8 cellular contexts compared by ENCODE assay signal in the genomic region with DNA sequence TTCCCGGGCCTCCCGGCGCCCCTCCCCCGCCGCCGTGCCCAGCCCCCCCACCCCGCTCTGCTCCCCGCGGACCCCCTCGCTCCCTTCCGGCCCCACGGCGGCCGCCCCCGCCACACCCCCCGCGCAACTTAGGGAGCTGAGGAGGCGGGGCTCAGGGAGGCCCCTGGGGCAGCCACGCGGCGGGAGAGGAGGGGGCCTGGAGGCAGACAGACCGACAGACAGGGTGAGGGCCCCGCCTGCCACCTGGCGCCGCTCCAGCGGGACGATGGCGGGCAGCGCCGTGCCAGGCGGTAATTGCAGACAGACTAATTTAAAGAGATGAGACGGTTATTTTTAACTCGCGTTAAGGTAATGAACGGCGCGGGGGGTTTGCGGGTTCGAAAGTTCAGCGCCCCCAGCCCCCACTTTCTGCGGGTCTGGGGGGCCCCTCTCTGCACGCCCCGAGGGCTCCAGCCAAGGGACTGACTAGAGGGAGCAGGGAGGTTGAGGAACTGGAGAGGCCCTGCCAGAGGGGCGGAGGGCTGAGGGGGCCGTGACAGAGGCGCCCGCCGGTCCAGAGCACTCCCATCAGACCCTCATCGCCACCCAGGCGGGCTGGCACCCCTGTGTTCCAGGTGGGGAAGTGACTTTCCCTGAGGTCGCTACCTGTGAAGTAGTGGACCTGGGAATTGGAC. TPM values are rescaled to one million over a fixed set of nuclear protein-coding genes. Genes with fewer than 3 reads are reported as not detected.
DNase-seq lines count a peak whose midpoint lies in the region; ATAC-seq and TF ChIP-seq lines count a peak whose summit lies in the region.

No MANE protein-coding gene starts in this region.

- no peaks in the 10 kb centered on the region for H4K20me1 ChIP-seq in smooth muscle cell (ENCODE audit: low read depth)

- H2AFZ ChIP-seq in smooth muscle cell (ENCODE audit: low read depth) = peak overlapping the region; percentile 68

- no peaks in the 10 kb centered on the region for H3K36me3 Mint-ChIP-seq in CD4-positive, CD25-positive, alpha-beta regulatory T cell
- H3K36me3 Mint-ChIP-seq in activated CD4-positive, alpha-beta T cell treated with anti-CD3 and anti-CD28 coated beads, Interleukin-2, amount 10 ng/mL, durations not matched to agents 24 days and 14 days (ENCODE audit: low read depth) = no peaks in the 10 kb centered on the region

- peaks cover 27% of the 10 kb centered on the region for H3K4me1 ChIP-seq in CD4-positive, CD25-positive, alpha-beta regulatory T cell (ENCODE audit: control insufficient read depth, insufficient read depth, low read length, poor library complexity, severe bottlenecking)
- peaks cover 22% of the 10 kb centered on the region for H3K4me1 ChIP-seq in smooth muscle cell (ENCODE audit: low read depth)

- H3K27me3 Mint-ChIP-seq in CD4-positive, CD25-positive, alpha-beta regulatory T cell = peaks cover 56% of the 10 kb centered on the region
- H3K27me3 Mint-ChIP-seq in activated CD4-positive, alpha-beta T cell treated with anti-CD3 and anti-CD28 coated beads, Interleukin-2, amount 10 ng/mL, durations not matched to agents 24 days and 14 days = peaks cover 57% of the 10 kb centered on the region

- TF ChIP-seq CTCF in smooth muscle cell (IDR thresholded peaks at IDR 0.05; ENCODE audit: borderline replicate concordance, insufficient read depth, poor library complexity, severe bottlenecking) = no peak

- no peak overlapping the region for H3K4me3 ChIP-seq in CD4-positive, CD25-positive, alpha-beta regulatory T cell (ENCODE audit: low read depth, low read length)
- peak overlapping the region; percentile 60 for H3K4me3 ChIP-seq in smooth muscle cell

- H3K27ac Mint-ChIP-seq in CD4-positive, CD25-positive, alpha-beta regulatory T cell = peak overlapping the region in 1 of 3 donors; percentile 25
- H3K27ac Mint-ChIP-seq in activated CD4-positive, alpha-beta T cell treated with anti-CD3 and anti-CD28 coated beads, Interleukin-2, amount 10 ng/mL, durations not matched to agents 24 days and 14 days = no peak overlapping the region

- intact Hi-C loops in activated CD4-positive, alpha-beta T cell treated with anti-CD3 and anti-CD28 coated beads, Interleukin-2, amount 10 ng/mL, durations not matched to agents 24 days and 14 days (cut with micrococcal nuclease) = loop anchor here (2.0 kb wide), 1 partner anchor 16 kb away; no protein-coding TSS in a partner anchor
- intact Hi-C loops in left cardiac atrium (cut with DNase I) = no loop called here

- H3K9me3 ChIP-seq in CD4-positive, CD25-positive, alpha-beta regulatory T cell (ENCODE audit: control insufficient read depth in 2 of 2, low read length in 2 of 2) = no peaks in the 10 kb centered on the region
- no peaks in the 10 kb centered on the region for H3K9me3 ChIP-seq in smooth muscle cell (replicated peaks; ENCODE audit: low read depth)

- DNase-seq in CD4-positive, CD25-positive, alpha-beta regulatory T cell = peak in 2 of 3 donors; percentile 16 to 26
- DNase-seq in NCI-H1092 treated with DMSO at 0.1 percent for 48 hours (lab: John Stamatoyannopoulos, UW) (peak; percentile 76), left cardiac atrium (peak; percentile 55), smooth muscle cell (lab: John Stamatoyannopoulos, UW; ENCODE audit: unreplicated experiment) (no peak), NOMO-1 (lab: John Stamatoyannopoulos, UW; ENCODE audit: unreplicated experiment in 2 of 2) (no peak), SK-N-DZ (ENCODE audit: low spot score) (no peak)
- DNase-seq in activated CD4-positive, alpha-beta T cell treated with anti-CD3 and anti-CD28 coated beads, Interleukin-2, amount 10 ng/mL, durations not matched to agents 24 days and 14 days = peak; percentile 72

- peak overlapping the region; percentile 43 for H3K9ac ChIP-seq in smooth muscle cell (ENCODE audit: low read depth)

- peaks cover 0 to 2% (median 0%) of the 10 kb centered on the region in 7 donors for H3K9me3 Mint-ChIP-seq in CD4-positive, CD25-positive, alpha-beta regulatory T cell
- H3K9me3 Mint-ChIP-seq in activated CD4-positive, alpha-beta T cell treated with anti-CD3 and anti-CD28 coated beads, Interleukin-2, amount 10 ng/mL, durations not matched to agents 24 days and 14 days = no peaks in the 10 kb centered on the region

- no peaks in the 10 kb centered on the region for H3F3A ChIP-seq in smooth muscle cell (ENCODE audit: low read depth)

- peak; percentile 15 to 20 for ATAC-seq in CD4-positive, CD25-positive, alpha-beta regulatory T cell (ENCODE audit: low read depth in 2 of 2)
- ATAC-seq in left cardiac atrium (peak; percentile 36 to 46), HG03045 (IDR thresholded peaks at IDR 0.05; ENCODE audit: unreplicated experiment) (no peak)

- WGBS in smooth muscle cell (ENCODE audit: low lambda C conversion rate) = 8% methylated on average over 32 of the region's 51 CpGs

- no peak overlapping the region for H3K27ac ChIP-seq in CD4-positive, CD25-positive, alpha-beta regulatory T cell (ENCODE audit: insufficient read depth, low read length, poor library complexity, severe bottlenecking)
- no peak overlapping the region for H3K27ac ChIP-seq in smooth muscle cell (ENCODE audit: low read depth)

- H3K79me2 ChIP-seq in smooth muscle cell (ENCODE audit: low read depth) = no peaks in the 10 kb centered on the region

- H3K36me3 ChIP-seq in CD4-positive, CD25-positive, alpha-beta regulatory T cell (ENCODE audit: control insufficient read depth, insufficient read depth, low read length) = no peaks in the 10 kb centered on the region
- no peaks in the 10 kb centered on the region for H3K36me3 ChIP-seq in smooth muscle cell (ENCODE audit: low read depth)

- peaks cover 0 to 28% (median 0%) of the 10 kb centered on the region in 4 donors for H3K4me1 Mint-ChIP-seq in CD4-positive, CD25-positive, alpha-beta regulatory T cell
- no peaks in the 10 kb centered on the region for H3K4me1 Mint-ChIP-seq in activated CD4-positive, alpha-beta T cell treated with anti-CD3 and anti-CD28 coated beads, Interleukin-2, amount 10 ng/mL, durations not matched to agents 24 days and 14 days

- peak overlapping the region in 2 of 4 donors; percentile 43 to 58 for H3K4me3 Mint-ChIP-seq in CD4-positive, CD25-positive, alpha-beta regulatory T cell
- peak overlapping the region; percentile 38 for H3K4me3 Mint-ChIP-seq in activated CD4-positive, alpha-beta T cell treated with anti-CD3 and anti-CD28 coated beads, Interleukin-2, amount 10 ng/mL, durations not matched to agents 24 days and 14 days

- H3K27me3 ChIP-seq in CD4-positive, CD25-positive, alpha-beta regulatory T cell (ENCODE audit: control insufficient read depth, insufficient read depth, low read length) = peaks cover 29% of the 10 kb centered on the region
- peaks cover 46% of the 10 kb centered on the region for H3K27me3 ChIP-seq in smooth muscle cell (ENCODE audit: low read depth)

- peak overlapping the region; percentile 98 for H3K4me2 ChIP-seq in smooth muscle cell

RNA-seq across cellular contexts. Expression of a gene that starts 5.3 kb away (rescaled TPM):
- 0.91 TPM for total RNA-seq in CD4-positive, CD25-positive, alpha-beta regulatory T cell
- polyA plus RNA-seq in CD4-positive, CD25-positive, alpha-beta regulatory T cell = not detected
- not detected in 2 replicates for total RNA-seq in activated CD4-positive, alpha-beta T cell treated with anti-CD3 and anti-CD28 coated beads, Interleukin-2, amount 10 ng/mL, durations not matched to agents 24 days and 14 days
- total RNA-seq in left cardiac atrium (1 to 10 TPM; 1.8 to 2.9 TPM), smooth muscle cell (0.85 and 0.99 TPM in 2 replicates)
- 1.7 and 2.3 TPM in 2 replicates for polyA plus RNA-seq in smooth muscle cell
- polyA plus RNA-seq in SK-N-DZ (2014; cell fraction: cytosol; rRNA removed) = 4.4 and 4.8 TPM in 2 replicates
- 0.61 and 2.0 TPM in 2 replicates for polyA plus RNA-seq in SK-N-DZ (2014; cell fraction: nucleus; rRNA removed)

Comparison
In these comparisons a context has a peak if more than half of its experiments do, and no peak if none do; other contexts are left out.
1. DNase-seq: peak in CD4-positive, CD25-positive, alpha-beta regulatory T cell (2 of 3), NCI-H1092 treated with DMSO at 0.1 percent for 48 hours (single experiment), activated CD4-positive, alpha-beta T cell treated with anti-CD3 and anti-CD28 coated beads, Interleukin-2, amount 10 ng/mL, durations not matched to agents 24 days and 14 days (single experiment) and left cardiac atrium (single experiment); none in smooth muscle cell (single experiment), NOMO-1 (0 of 2) and SK-N-DZ (single experiment).